In the genomic region with DNA sequence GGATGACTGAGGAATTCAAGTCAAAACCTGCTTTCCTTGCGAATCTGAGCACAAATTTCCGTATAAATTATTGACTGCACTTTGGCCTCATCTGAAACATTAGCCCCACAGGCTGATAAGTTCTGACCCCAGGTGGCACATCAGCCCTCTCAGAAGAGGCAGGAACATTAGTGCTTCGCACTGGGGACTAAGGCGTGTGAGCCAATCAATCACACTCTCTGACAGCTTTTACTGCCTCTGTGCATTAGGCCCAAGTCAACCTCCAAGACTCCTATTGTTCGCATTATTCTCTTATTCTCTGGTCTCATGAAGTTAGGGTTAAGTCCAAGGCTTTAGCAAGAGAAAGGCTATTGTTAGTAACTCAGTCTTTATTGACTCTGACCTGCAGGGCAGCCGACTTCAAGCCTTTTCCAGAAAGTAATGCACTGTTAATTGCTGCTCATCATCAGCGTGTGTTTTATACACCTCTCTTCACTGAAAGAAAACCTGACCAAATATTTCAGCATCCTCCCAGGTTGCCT, we compare ENCODE assay signal across 11 cellular contexts.
DNase-seq lines count a peak whose midpoint lies in the region; ATAC-seq and TF ChIP-seq lines count a peak whose summit lies in the region.
"Had no signal": no experiment of that assay in that cellular context is flagged by ENCODE, and none has a peak within 500 bp of the region (broad histone marks: within the 10 kb centered on the region; RNA-seq: fewer than 3 reads in every experiment).

No MANE protein-coding gene starts in this region.

- H3K36me3 ChIP-seq in breast epithelium, result no peaks in the 10 kb centered on the region

- intact Hi-C loops in breast epithelium (cut with DNase I; ENCODE audit: low total_unique reads), result no loop called here

- in situ Hi-C loops in Caki2 (cut with HindIII; ENCODE audit: low pct_unique_long_range_greater_than_20kb, low sequenced_read_pairs), result no loop called here

- no peak overlapping the region for H3K4me3 Mint-ChIP-seq in mesothelial cell of epicardium

- peaks cover 9 to 30% of the 10 kb centered on the region in 2 donors for H3K4me1 ChIP-seq in breast epithelium

- H3K27me3 Mint-ChIP-seq in mesothelial cell of epicardium (ENCODE audit: low read depth), result no peaks in the 10 kb centered on the region

- TF ChIP-seq POLR2A in breast epithelium (IDR thresholded peaks at IDR 0.05), result no peak

- peak overlapping the region; percentile 85 to 86 for H3K27ac ChIP-seq in breast epithelium
- H3K27ac ChIP-seq: KMS-11 had no signal

- peak overlapping the region; percentile 93 for H3K27ac Mint-ChIP-seq in mesothelial cell of epicardium

- no peaks in the 10 kb centered on the region for H3K9me3 ChIP-seq in breast epithelium

- H3K9me3 Mint-ChIP-seq in mesothelial cell of epicardium, result no peaks in the 10 kb centered on the region

- H3K4me3 ChIP-seq in breast epithelium, result no peak overlapping the region
- H3K4me3 ChIP-seq: lung had no signal

- H3K4me1 Mint-ChIP-seq in mesothelial cell of epicardium, result peaks cover 89% of the 10 kb centered on the region

- ATAC-seq in HG03460 (IDR thresholded peaks at IDR 0.05; ENCODE audit: unreplicated experiment), result no peak
- ATAC-seq in GM19328 (IDR thresholded peaks at IDR 0.05; ENCODE audit: unreplicated experiment), result no peak

- TF ChIP-seq CTCF in breast epithelium (IDR thresholded peaks at IDR 0.05) (no peak), mesothelial cell of epicardium (IDR thresholded peaks at IDR 0.05; ENCODE audit: unreplicated experiment) (no peak)

- no peaks in the 10 kb centered on the region for H3K36me3 Mint-ChIP-seq in mesothelial cell of epicardium

- H3K27me3 ChIP-seq in breast epithelium, result no peaks in the 10 kb centered on the region

- peak; percentile 87 for DNase-seq in Caki2 (ENCODE audit: low read depth)
- DNase-seq in NCI-H1930 (lab: John Stamatoyannopoulos, UW), result peak; percentile 36 to 45
- DNase-seq in breast epithelium (ENCODE audit: low spot score in 2 of 2), result no peak
- no peak for DNase-seq in mesothelial cell of epicardium (ENCODE audit: low spot score in 2 of 2, unreplicated experiment in 2 of 2)
- no peak for DNase-seq in GOT3 (lab: John Stamatoyannopoulos, UW)
- no peak for DNase-seq in SKM-1 (lab: John Stamatoyannopoulos, UW; ENCODE audit: unreplicated experiment)
- DNase-seq: activated CD4-positive, alpha-beta T cell treated with anti-CD3 and anti-CD28 coated beads for 4 hours had no signal

Comparison
In these comparisons a context has a peak if more than half of its experiments do, and no peak if none do; other contexts are left out.
1. DNase-seq: peak in Caki2 (single experiment) and NCI-H1930 (2 of 2); none in breast epithelium (0 of 2), mesothelial cell of epicardium (0 of 2), GOT3 (single experiment) and SKM-1 (single experiment).